Comparison of ENCODE assay signal across 1 cellular context in genomic region chr6:31652925-31653724, GRCh38.
TF ChIP-seq lines count a peak whose summit lies in the region.

No MANE protein-coding gene starts in this region.

TF ChIP-seq in K562, 482 proteins besides CTCF, POLR2A, EP300 and RAD21 (continued from another document and continues in another):
- TF ChIP-seq KAT7 (CRISPR knock-in tag; IDR thresholded peaks at IDR 0.05; ENCODE audit: borderline replicate concordance) (no peak), STAG1 (CRISPR knock-in tag; IDR thresholded peaks at IDR 0.05; ENCODE audit: borderline replicate concordance) (no peak), ZZZ3 (IDR thresholded peaks at IDR 0.05) (no peak), MCM3 (IDR thresholded peaks at IDR 0.05) (no peak), EP400 (IDR thresholded peaks at IDR 0.05) (no peak), ZNF592 (IDR thresholded peaks at IDR 0.05) (no peak), SMAD3 (CRISPR knock-in tag; conservative IDR thresholded peaks at IDR 0.05) (peak; percentile 66; the same call in 1 of the 2 replicates), NBN (IDR thresholded peaks at IDR 0.05; ENCODE audit: low read depth) (peak; percentile 94), IFI16 (CRISPR knock-in tag; IDR thresholded peaks at IDR 0.05) (no peak), GTF2F1 (IDR thresholded peaks at IDR 0.05; ENCODE audit: low read depth, low read length) (peak; percentile 72), TCF7L2 (IDR thresholded peaks at IDR 0.05; ENCODE audit: low read depth, low read length) (no peak), PRPF4 (IDR thresholded peaks at IDR 0.05; ENCODE audit: insufficient read depth, low read depth, low read length, poor library complexity, severe bottlenecking) (peak; percentile 8), TCF3 (CRISPR knock-in tag; IDR thresholded peaks at IDR 0.05) (no peak), ZNF778 (CRISPR knock-in tag; IDR thresholded peaks at IDR 0.05) (no peak), HNRNPK (IDR thresholded peaks at IDR 0.05; ENCODE audit: low read depth, low read length, poor library complexity, severe bottlenecking) (no peak), CREB5 (CRISPR knock-in tag; IDR thresholded peaks at IDR 0.05) (no peak), MAFG (tag; conservative IDR thresholded peaks at IDR 0.05) (no peak), NFRKB (IDR thresholded peaks at IDR 0.05; ENCODE audit: low read depth) (peak; percentile 75; the same call in 1 of the 2 replicates), NONO (IDR thresholded peaks at IDR 0.05; ENCODE audit: low read depth in 2 of 2, low read length in 1 of 2) (no peak), ZNF57 (CRISPR knock-in tag; IDR thresholded peaks at IDR 0.05) (no peak), STAT5B (CRISPR knock-in tag; IDR thresholded peaks at IDR 0.05) (no peak), ZNF444 (CRISPR knock-in tag; IDR thresholded peaks at IDR 0.05) (no peak), NFATC3 (IDR thresholded peaks at IDR 0.05) (peak; percentile 79), VEZF1 (CRISPR knock-in tag; IDR thresholded peaks at IDR 0.05) (no peak), ELF2 (CRISPR knock-in tag; IDR thresholded peaks at IDR 0.05) (peak; percentile 79), SP2 (IDR thresholded peaks at IDR 0.05; ENCODE audit: extremely low read depth, low read depth, low read length, poor library complexity, severe bottlenecking) (no peak), ETS2 (tag; IDR thresholded peaks at IDR 0.05; ENCODE audit: borderline replicate concordance, poor library complexity, severe bottlenecking) (no peak), L3MBTL2 (IDR thresholded peaks at IDR 0.05) (peak; percentile 63; the same call in 1 of the 2 replicates), RBM15 (IDR thresholded peaks at IDR 0.05; ENCODE audit: insufficient read depth, low read length) (no peak)
- TF ChIP-seq, protein P1, sequence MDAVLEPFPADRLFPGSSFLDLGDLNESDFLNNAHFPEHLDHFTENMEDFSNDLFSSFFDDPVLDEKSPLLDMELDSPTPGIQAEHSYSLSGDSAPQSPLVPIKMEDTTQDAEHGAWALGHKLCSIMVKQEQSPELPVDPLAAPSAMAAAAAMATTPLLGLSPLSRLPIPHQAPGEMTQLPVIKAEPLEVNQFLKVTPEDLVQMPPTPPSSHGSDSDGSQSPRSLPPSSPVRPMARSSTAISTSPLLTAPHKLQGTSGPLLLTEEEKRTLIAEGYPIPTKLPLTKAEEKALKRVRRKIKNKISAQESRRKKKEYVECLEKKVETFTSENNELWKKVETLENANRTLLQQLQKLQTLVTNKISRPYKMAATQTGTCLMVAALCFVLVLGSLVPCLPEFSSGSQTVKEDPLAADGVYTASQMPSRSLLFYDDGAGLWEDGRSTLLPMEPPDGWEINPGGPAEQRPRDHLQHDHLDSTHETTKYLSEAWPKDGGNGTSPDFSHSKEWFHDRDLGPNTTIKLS (IDR thresholded peaks at IDR 0.05; ENCODE audit: borderline replicate concordance, low read depth) = peak; percentile 90; the same call in 1 of the 2 replicates
- TF ChIP-seq, protein P2, sequence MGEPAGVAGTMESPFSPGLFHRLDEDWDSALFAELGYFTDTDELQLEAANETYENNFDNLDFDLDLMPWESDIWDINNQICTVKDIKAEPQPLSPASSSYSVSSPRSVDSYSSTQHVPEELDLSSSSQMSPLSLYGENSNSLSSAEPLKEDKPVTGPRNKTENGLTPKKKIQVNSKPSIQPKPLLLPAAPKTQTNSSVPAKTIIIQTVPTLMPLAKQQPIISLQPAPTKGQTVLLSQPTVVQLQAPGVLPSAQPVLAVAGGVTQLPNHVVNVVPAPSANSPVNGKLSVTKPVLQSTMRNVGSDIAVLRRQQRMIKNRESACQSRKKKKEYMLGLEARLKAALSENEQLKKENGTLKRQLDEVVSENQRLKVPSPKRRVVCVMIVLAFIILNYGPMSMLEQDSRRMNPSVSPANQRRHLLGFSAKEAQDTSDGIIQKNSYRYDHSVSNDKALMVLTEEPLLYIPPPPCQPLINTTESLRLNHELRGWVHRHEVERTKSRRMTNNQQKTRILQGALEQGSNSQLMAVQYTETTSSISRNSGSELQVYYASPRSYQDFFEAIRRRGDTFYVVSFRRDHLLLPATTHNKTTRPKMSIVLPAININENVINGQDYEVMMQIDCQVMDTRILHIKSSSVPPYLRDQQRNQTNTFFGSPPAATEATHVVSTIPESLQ (CRISPR knock-in tag; IDR thresholded peaks at IDR 0.05) = no peak; the same call in 1 of the 2 replicates
- TF ChIP-seq, protein P3, sequence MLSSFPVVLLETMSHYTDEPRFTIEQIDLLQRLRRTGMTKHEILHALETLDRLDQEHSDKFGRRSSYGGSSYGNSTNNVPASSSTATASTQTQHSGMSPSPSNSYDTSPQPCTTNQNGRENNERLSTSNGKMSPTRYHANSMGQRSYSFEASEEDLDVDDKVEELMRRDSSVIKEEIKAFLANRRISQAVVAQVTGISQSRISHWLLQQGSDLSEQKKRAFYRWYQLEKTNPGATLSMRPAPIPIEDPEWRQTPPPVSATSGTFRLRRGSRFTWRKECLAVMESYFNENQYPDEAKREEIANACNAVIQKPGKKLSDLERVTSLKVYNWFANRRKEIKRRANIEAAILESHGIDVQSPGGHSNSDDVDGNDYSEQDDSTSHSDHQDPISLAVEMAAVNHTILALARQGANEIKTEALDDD (IDR thresholded peaks at IDR 0.05) = peak; percentile 68; the same call in 1 of the 2 replicates
- TF ChIP-seq, protein P4, sequence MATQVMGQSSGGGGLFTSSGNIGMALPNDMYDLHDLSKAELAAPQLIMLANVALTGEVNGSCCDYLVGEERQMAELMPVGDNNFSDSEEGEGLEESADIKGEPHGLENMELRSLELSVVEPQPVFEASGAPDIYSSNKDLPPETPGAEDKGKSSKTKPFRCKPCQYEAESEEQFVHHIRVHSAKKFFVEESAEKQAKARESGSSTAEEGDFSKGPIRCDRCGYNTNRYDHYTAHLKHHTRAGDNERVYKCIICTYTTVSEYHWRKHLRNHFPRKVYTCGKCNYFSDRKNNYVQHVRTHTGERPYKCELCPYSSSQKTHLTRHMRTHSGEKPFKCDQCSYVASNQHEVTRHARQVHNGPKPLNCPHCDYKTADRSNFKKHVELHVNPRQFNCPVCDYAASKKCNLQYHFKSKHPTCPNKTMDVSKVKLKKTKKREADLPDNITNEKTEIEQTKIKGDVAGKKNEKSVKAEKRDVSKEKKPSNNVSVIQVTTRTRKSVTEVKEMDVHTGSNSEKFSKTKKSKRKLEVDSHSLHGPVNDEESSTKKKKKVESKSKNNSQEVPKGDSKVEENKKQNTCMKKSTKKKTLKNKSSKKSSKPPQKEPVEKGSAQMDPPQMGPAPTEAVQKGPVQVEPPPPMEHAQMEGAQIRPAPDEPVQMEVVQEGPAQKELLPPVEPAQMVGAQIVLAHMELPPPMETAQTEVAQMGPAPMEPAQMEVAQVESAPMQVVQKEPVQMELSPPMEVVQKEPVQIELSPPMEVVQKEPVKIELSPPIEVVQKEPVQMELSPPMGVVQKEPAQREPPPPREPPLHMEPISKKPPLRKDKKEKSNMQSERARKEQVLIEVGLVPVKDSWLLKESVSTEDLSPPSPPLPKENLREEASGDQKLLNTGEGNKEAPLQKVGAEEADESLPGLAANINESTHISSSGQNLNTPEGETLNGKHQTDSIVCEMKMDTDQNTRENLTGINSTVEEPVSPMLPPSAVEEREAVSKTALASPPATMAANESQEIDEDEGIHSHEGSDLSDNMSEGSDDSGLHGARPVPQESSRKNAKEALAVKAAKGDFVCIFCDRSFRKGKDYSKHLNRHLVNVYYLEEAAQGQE (CRISPR knock-in tag; IDR thresholded peaks at IDR 0.05; ENCODE audit: low read depth) = no peak
- TF ChIP-seq, protein P5, sequence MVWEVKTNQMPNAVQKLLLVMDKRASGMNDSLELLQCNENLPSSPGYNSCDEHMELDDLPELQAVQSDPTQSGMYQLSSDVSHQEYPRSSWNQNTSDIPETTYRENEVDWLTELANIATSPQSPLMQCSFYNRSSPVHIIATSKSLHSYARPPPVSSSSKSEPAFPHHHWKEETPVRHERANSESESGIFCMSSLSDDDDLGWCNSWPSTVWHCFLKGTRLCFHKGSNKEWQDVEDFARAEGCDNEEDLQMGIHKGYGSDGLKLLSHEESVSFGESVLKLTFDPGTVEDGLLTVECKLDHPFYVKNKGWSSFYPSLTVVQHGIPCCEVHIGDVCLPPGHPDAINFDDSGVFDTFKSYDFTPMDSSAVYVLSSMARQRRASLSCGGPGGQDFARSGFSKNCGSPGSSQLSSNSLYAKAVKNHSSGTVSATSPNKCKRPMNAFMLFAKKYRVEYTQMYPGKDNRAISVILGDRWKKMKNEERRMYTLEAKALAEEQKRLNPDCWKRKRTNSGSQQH (CRISPR knock-in tag; IDR thresholded peaks at IDR 0.05) = peak; percentile 56; the same call in 1 of the 2 replicates
- TF ChIP-seq, protein P6, sequence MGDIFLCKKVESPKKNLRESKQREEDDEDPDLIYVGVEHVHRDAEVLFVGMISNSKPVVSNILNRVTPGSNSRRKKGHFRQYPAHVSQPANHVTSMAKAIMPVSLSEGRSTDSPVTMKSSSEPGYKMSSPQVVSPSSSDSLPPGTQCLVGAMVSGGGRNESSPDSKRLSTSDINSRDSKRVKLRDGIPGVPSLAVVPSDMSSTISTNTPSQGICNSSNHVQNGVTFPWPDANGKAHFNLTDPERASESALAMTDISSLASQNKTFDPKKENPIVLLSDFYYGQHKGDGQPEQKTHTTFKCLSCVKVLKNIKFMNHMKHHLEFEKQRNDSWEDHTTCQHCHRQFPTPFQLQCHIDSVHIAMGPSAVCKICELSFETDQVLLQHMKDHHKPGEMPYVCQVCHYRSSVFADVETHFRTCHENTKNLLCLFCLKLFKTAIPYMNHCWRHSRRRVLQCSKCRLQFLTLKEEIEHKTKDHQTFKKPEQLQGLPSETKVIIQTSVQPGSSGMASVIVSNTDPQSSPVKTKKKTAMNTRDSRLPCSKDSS (IDR thresholded peaks at IDR 0.05; ENCODE audit: low read depth, partially characterized antibody) = no peak
- TF ChIP-seq, protein P7, sequence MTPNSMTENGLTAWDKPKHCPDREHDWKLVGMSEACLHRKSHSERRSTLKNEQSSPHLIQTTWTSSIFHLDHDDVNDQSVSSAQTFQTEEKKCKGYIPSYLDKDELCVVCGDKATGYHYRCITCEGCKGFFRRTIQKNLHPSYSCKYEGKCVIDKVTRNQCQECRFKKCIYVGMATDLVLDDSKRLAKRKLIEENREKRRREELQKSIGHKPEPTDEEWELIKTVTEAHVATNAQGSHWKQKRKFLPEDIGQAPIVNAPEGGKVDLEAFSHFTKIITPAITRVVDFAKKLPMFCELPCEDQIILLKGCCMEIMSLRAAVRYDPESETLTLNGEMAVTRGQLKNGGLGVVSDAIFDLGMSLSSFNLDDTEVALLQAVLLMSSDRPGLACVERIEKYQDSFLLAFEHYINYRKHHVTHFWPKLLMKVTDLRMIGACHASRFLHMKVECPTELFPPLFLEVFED (CRISPR knock-in tag; conservative IDR thresholded peaks at IDR 0.05) = peak; percentile 67; the same call in 1 of the 2 replicates
- TF ChIP-seq, protein P8, sequence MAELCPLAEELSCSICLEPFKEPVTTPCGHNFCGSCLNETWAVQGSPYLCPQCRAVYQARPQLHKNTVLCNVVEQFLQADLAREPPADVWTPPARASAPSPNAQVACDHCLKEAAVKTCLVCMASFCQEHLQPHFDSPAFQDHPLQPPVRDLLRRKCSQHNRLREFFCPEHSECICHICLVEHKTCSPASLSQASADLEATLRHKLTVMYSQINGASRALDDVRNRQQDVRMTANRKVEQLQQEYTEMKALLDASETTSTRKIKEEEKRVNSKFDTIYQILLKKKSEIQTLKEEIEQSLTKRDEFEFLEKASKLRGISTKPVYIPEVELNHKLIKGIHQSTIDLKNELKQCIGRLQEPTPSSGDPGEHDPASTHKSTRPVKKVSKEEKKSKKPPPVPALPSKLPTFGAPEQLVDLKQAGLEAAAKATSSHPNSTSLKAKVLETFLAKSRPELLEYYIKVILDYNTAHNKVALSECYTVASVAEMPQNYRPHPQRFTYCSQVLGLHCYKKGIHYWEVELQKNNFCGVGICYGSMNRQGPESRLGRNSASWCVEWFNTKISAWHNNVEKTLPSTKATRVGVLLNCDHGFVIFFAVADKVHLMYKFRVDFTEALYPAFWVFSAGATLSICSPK (IDR thresholded peaks at IDR 0.05; ENCODE audit: borderline replicate concordance) = peak; percentile 92; the same call in 1 of the 2 replicates
